28 cellular contexts compared by ENCODE assay signal in the genomic region with DNA sequence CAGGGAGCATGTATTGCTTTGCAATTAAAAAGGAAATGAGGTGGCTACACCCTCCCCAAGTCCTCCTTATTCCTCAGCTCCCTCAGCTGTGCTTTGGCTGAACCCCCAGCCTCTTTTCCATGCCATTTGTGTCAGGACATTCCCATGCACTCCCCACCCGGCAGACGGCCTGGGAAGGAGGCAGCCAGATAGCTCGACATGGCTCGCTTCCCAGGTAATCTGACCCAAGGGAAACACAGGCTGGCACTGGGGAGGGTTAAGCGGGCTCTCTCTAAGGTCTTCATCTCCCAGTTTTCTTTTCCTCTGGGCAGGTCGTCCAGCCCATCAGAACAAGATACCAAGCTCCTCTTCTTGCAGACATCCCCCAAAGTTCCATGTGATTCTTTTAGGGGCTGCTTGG. TPM values are rescaled to one million over a fixed set of nuclear protein-coding genes. Genes with fewer than 3 reads are reported as not detected.
DNase-seq lines count a peak whose midpoint lies in the region; ATAC-seq and TF ChIP-seq lines count a peak whose summit lies in the region.
"Had no signal": no experiment of that assay in that cellular context is flagged by ENCODE, and none has a peak within 500 bp of the region (broad histone marks: within the 10 kb centered on the region; RNA-seq: fewer than 3 reads in every experiment).

No MANE protein-coding gene starts in this region.

- H2AK5ac ChIP-seq in trophoblast cell (ENCODE audit: low read length) = no peak overlapping the region

- H4K12ac ChIP-seq in trophoblast cell (ENCODE audit: low read depth, low read length) = no peak overlapping the region

- intact Hi-C loops in esophagus muscularis mucosa (cut with DNase I) = no loop called here

- H3K4me2 ChIP-seq in trophoblast cell (ENCODE audit: low read length) = no peak overlapping the region
- H3K4me2 ChIP-seq: BLaER1 had no signal

- H4K8ac ChIP-seq in trophoblast cell (ENCODE audit: low read depth, low read length) = no peak overlapping the region

- DNase-seq in DMS 273 (lab: John Stamatoyannopoulos, UW; ENCODE audit: unreplicated experiment) = peak; percentile 73
- no peak for DNase-seq in DMS 273 treated with DMSO at 0.1 percent for 48 hours (lab: John Stamatoyannopoulos, UW)
- peak; percentile 6 for DNase-seq in GM10266 (ENCODE audit: extremely low spot score)
- DNase-seq in esophagus muscularis mucosa (ENCODE audit: extremely low spot score) = peak; percentile 62
- DNase-seq in left kidney (ENCODE audit: low read depth, low spot score) = peak; percentile 81
- DNase-seq in trophoblast cell = no peak
- no peak for DNase-seq in activated T-cell treated with anti-CD3 and anti-CD28 coated beads for 4 hours
- DNase-seq: ACHN; BE2C; C1 segment of cervical spinal cord; CD4-positive, alpha-beta memory T cell; CD4-positive, CD25-positive, alpha-beta regulatory T cell; CD8-positive, alpha-beta memory T cell; COR-L47; DMS153; DMS53; DMS79; DND-41; EL; GDM1 had no signal

- no peak for TF ChIP-seq POLR2A in esophagus muscularis mucosa (IDR thresholded peaks at IDR 0.05; ENCODE audit: low read depth)

- H3K23ac ChIP-seq in trophoblast cell (ENCODE audit: low read length) = no peak overlapping the region

- H3K4ac ChIP-seq in trophoblast cell (ENCODE audit: low read depth, low read length) = no peak overlapping the region

- H3K27ac ChIP-seq in esophagus muscularis mucosa (replicated peaks in 1 of 4) = no peak overlapping the region
- H3K27ac ChIP-seq in trophoblast cell (ENCODE audit: low read depth, low read length) = no peak overlapping the region
- H3K27ac ChIP-seq: 22Rv1, BLaER1 had no signal

- H2BK120ac ChIP-seq in trophoblast cell (ENCODE audit: insufficient read depth, low read length, poor library complexity) = no peak overlapping the region

- H3K9me3 ChIP-seq in esophagus muscularis mucosa = peaks cover 0 to 4% (median under 1%) of the 10 kb centered on the region in 4 donors
- H3K9me3 ChIP-seq in trophoblast cell (ENCODE audit: insufficient read depth, low read depth, low read length) = peaks cover 20% of the 10 kb centered on the region
- H3K9me3 ChIP-seq: BE2C had no signal

- H2BK5ac ChIP-seq in trophoblast cell (ENCODE audit: low read depth, low read length, poor library complexity) = no peak overlapping the region

- H2BK12ac ChIP-seq in trophoblast cell (ENCODE audit: low read length) = no peak overlapping the region

- TF ChIP-seq CTCF in GM10266 (IDR thresholded peaks at IDR 0.05; ENCODE audit: control insufficient read depth, insufficient read depth, low read depth, missing control alignments) = no peak
- TF ChIP-seq CTCF in esophagus muscularis mucosa (IDR thresholded peaks at IDR 0.05) = no peak

- H2AFZ ChIP-seq in trophoblast cell (ENCODE audit: insufficient read depth, low read length, poor library complexity) = no peak overlapping the region

- WGBS in esophagus muscularis mucosa = 58% methylated on average over 6 of the region's 6 CpGs
- WGBS in trophoblast cell (ENCODE audit: extremely low coverage, insufficient coverage, insufficient read length) = no CpG with 5 or more reads among the region's 6 CpGs

- no peak overlapping the region for H3K9ac ChIP-seq in trophoblast cell (ENCODE audit: low read length)
- H3K9ac ChIP-seq: BLaER1 had no signal

- no peak for ATAC-seq in HG02840 (IDR thresholded peaks at IDR 0.05; ENCODE audit: low FRiP score, unreplicated experiment)

- TF ChIP-seq EP300 in esophagus muscularis mucosa (IDR thresholded peaks at IDR 0.05) = no peak

- H4K91ac ChIP-seq in trophoblast cell (ENCODE audit: low read depth, low read length) = no peak overlapping the region

- H3K36me3 ChIP-seq in esophagus muscularis mucosa (no peaks in the 10 kb centered on the region), trophoblast cell (ENCODE audit: control insufficient read depth in 1 of 2, insufficient read depth in 2 of 2, low read length in 2 of 2) (no peaks in the 10 kb centered on the region)
- H3K36me3 ChIP-seq: BE2C, BLaER1 had no signal

- no peak overlapping the region for H3K18ac ChIP-seq in trophoblast cell (ENCODE audit: low read length)

- H3K4me3 ChIP-seq in esophagus muscularis mucosa (no peak overlapping the region), trophoblast cell (ENCODE audit: low read depth, low read length) (no peak overlapping the region)
- H3K4me3 ChIP-seq: BLaER1 had no signal

- H3K27me3 ChIP-seq in esophagus muscularis mucosa (peaks cover 0 to 78% (median 0%) of the 10 kb centered on the region in 4 donors), trophoblast cell (ENCODE audit: insufficient read depth, low read length) (peaks cover 2% of the 10 kb centered on the region)
- H3K27me3 ChIP-seq: BLaER1 had no signal

- H3K79me1 ChIP-seq in trophoblast cell (ENCODE audit: low read length) = no peaks in the 10 kb centered on the region

- no peak overlapping the region for H3K14ac ChIP-seq in trophoblast cell (ENCODE audit: low read length)

- H3K4me1 ChIP-seq in esophagus muscularis mucosa (no peaks in the 10 kb centered on the region), trophoblast cell (ENCODE audit: control insufficient read depth in 1 of 2, insufficient read depth in 2 of 2, low read length in 2 of 2) (no peaks in the 10 kb centered on the region)
- H3K4me1 ChIP-seq: BE2C had no signal

- H3K79me2 ChIP-seq in trophoblast cell (ENCODE audit: control insufficient read depth, insufficient read depth, low read length, poor library complexity) = no peaks in the 10 kb centered on the region

RNA-seq across cellular contexts. Expression of a gene that starts 31.2 kb away (rescaled TPM):
- 10 to 100 TPM in 2 of 4 donors, 1 to 10 TPM in 2; 9.1 to 30.6 (median 15.0) TPM for total RNA-seq in esophagus muscularis mucosa
- 0.03 and 0.12 TPM in 2 replicates for polyA plus RNA-seq in trophoblast cell (2013)
- total RNA-seq: A673; CD4-positive, alpha-beta memory T cell; CD4-positive, CD25-positive, alpha-beta regulatory T cell; CD8-positive, alpha-beta memory T cell had no signal
- polyA plus RNA-seq: AG04450; CD14-positive monocyte; CD4-positive, alpha-beta memory T cell; CD4-positive, CD25-positive, alpha-beta regulatory T cell; CD8-positive, alpha-beta memory T cell had no signal

RNA-seq across cellular contexts. Expression of a gene that starts 59.7 kb away (rescaled TPM):
- not detected for total RNA-seq in esophagus muscularis mucosa
- polyA plus RNA-seq in trophoblast cell (2013) = not detected in 2 replicates
- total RNA-seq: A673; CD4-positive, alpha-beta memory T cell; CD4-positive, CD25-positive, alpha-beta regulatory T cell; CD8-positive, alpha-beta memory T cell; Daoy; G401 had no signal
- polyA plus RNA-seq: AG04450; CD14-positive monocyte; CD4-positive, alpha-beta memory T cell; CD4-positive, CD25-positive, alpha-beta regulatory T cell; CD8-positive, alpha-beta memory T cell had no signal

Comparison
In these comparisons a context has a peak if more than half of its experiments do, and no peak if none do; other contexts are left out.
1. DNase-seq: peak in DMS 273 (single experiment), GM10266 (single experiment), esophagus muscularis mucosa (single experiment) and left kidney (single experiment); none in DMS 273 treated with DMSO at 0.1 percent for 48 hours (single experiment), trophoblast cell (0 of 2) and activated T-cell treated with anti-CD3 and anti-CD28 coated beads for 4 hours (single experiment).